ENCODE assay signal across 8 cellular contexts in genomic region chr16:27245276-27246231, GRCh38. TPM values are rescaled to one million over a fixed set of nuclear protein-coding genes. Genes with fewer than 3 reads are reported as not detected.
DNase-seq lines count a peak whose midpoint lies in the region; ATAC-seq and TF ChIP-seq lines count a peak whose summit lies in the region.

No MANE protein-coding gene starts in this region.

- H3K9ac ChIP-seq in adipocyte (ENCODE audit: low read length) = peak overlapping the region; percentile 70

- H3K4me3 Mint-ChIP-seq in stimulated activated memory B cell treated with anti-CD40 and anti-IgM and Interleukin-4, amounts not matched to agents 10 μg/mL and 1 μg/mL and 100 μg/mL, for 72 hours = no peak overlapping the region
- no peak overlapping the region for H3K4me3 Mint-ChIP-seq in effector memory CD8-positive, alpha-beta T cell

- H3K4me3 ChIP-seq in adipocyte (ENCODE audit: low read length) (peak overlapping the region; percentile 42), kidney epithelial cell (ENCODE audit: low read depth, low read length) (no peak overlapping the region)

- peak overlapping the region; percentile 53 for H3K27ac Mint-ChIP-seq in stimulated activated memory B cell treated with anti-CD40 and anti-IgM and Interleukin-4, amounts not matched to agents 10 μg/mL and 1 μg/mL and 100 μg/mL, for 72 hours
- H3K27ac Mint-ChIP-seq in effector memory CD8-positive, alpha-beta T cell = peak overlapping the region in 1 of 2 donors; percentile 54

- TF ChIP-seq CTCF in kidney epithelial cell (IDR thresholded peaks at IDR 0.05; ENCODE audit: insufficient read depth, low read length, poor library complexity, severe bottlenecking) = no peak

- H3K36me3 Mint-ChIP-seq in stimulated activated memory B cell treated with anti-CD40 and anti-IgM and Interleukin-4, amounts not matched to agents 10 μg/mL and 1 μg/mL and 100 μg/mL, for 72 hours = peaks cover 46% of the 10 kb centered on the region
- H3K36me3 Mint-ChIP-seq in effector memory CD8-positive, alpha-beta T cell (ENCODE audit: insufficient read depth) = peaks cover 3% of the 10 kb centered on the region

- H3K9me3 Mint-ChIP-seq in stimulated activated memory B cell treated with anti-CD40 and anti-IgM and Interleukin-4, amounts not matched to agents 10 μg/mL and 1 μg/mL and 100 μg/mL, for 72 hours = peaks cover 5% of the 10 kb centered on the region
- H3K9me3 Mint-ChIP-seq in effector memory CD8-positive, alpha-beta T cell = no peaks in the 10 kb centered on the region

- ATAC-seq in stimulated activated memory B cell treated with anti-CD40 and anti-IgM and Interleukin-4, amounts not matched to agents 10 μg/mL and 1 μg/mL and 100 μg/mL, for 72 hours = no peak
- no peak for ATAC-seq in effector memory CD8-positive, alpha-beta T cell (replicated peaks)

- no peaks in the 10 kb centered on the region for H3K9me3 ChIP-seq in adipocyte (ENCODE audit: control insufficient read depth, low read length)

- H3K27me3 ChIP-seq in adipocyte (replicated peaks; ENCODE audit: control insufficient read depth, insufficient read depth, low read length) (no peaks in the 10 kb centered on the region), kidney epithelial cell (ENCODE audit: control insufficient read depth, insufficient read depth, low read length) (no peaks in the 10 kb centered on the region)

- DNase-seq in NCI-H446 (lab: John Stamatoyannopoulos, UW) (peak; percentile 57 to 65), adipocyte (ENCODE audit: low read depth) (no peak), kidney epithelial cell (ENCODE audit: low read depth) (peak; percentile 63), NCI-H69 (lab: John Stamatoyannopoulos, UW) (no peak), NCI-H2029 (lab: John Stamatoyannopoulos, UW) (no peak), NCI-H748 (lab: John Stamatoyannopoulos, UW; ENCODE audit: unreplicated experiment) (no peak)
- DNase-seq in effector memory CD8-positive, alpha-beta T cell = no peak

- peaks cover 57% of the 10 kb centered on the region for H3K4me1 ChIP-seq in adipocyte (ENCODE audit: control insufficient read depth, insufficient read depth, low read length)

- peaks cover 41% of the 10 kb centered on the region for H3K4me1 Mint-ChIP-seq in stimulated activated memory B cell treated with anti-CD40 and anti-IgM and Interleukin-4, amounts not matched to agents 10 μg/mL and 1 μg/mL and 100 μg/mL, for 72 hours
- H3K4me1 Mint-ChIP-seq in effector memory CD8-positive, alpha-beta T cell (ENCODE audit: low read depth in 2 of 2) = peaks cover 30 to 44% of the 10 kb centered on the region in 2 donors

- H3K27me3 Mint-ChIP-seq in stimulated activated memory B cell treated with anti-CD40 and anti-IgM and Interleukin-4, amounts not matched to agents 10 μg/mL and 1 μg/mL and 100 μg/mL, for 72 hours = no peaks in the 10 kb centered on the region
- H3K27me3 Mint-ChIP-seq in effector memory CD8-positive, alpha-beta T cell = no peaks in the 10 kb centered on the region

- H3K36me3 ChIP-seq in adipocyte (ENCODE audit: control insufficient read depth, insufficient read depth, low read length, severe bottlenecking) (no peaks in the 10 kb centered on the region), kidney epithelial cell (ENCODE audit: control insufficient read depth, insufficient read depth, low read length) (no peaks in the 10 kb centered on the region)

RNA-seq across cellular contexts. Expression of gene NSMCE1, which starts 23.0 kb away (rescaled TPM):
- 88.9 and 94.8 TPM in 2 replicates for total RNA-seq in kidney epithelial cell

RNA-seq across cellular contexts. Expression of gene KDM8, which starts 42.2 kb away (rescaled TPM):
- 4.0 and 9.9 TPM in 2 replicates for total RNA-seq in kidney epithelial cell

Comparison
In these comparisons a context has a peak if more than half of its experiments do, and no peak if none do; other contexts are left out.
1. DNase-seq: peak in NCI-H446 (2 of 2) and kidney epithelial cell (single experiment); none in adipocyte (single experiment), effector memory CD8-positive, alpha-beta T cell (0 of 3), NCI-H69 (single experiment), NCI-H2029 (single experiment) and NCI-H748 (single experiment).